20 cellular contexts compared by ENCODE assay signal in the genomic region with DNA sequence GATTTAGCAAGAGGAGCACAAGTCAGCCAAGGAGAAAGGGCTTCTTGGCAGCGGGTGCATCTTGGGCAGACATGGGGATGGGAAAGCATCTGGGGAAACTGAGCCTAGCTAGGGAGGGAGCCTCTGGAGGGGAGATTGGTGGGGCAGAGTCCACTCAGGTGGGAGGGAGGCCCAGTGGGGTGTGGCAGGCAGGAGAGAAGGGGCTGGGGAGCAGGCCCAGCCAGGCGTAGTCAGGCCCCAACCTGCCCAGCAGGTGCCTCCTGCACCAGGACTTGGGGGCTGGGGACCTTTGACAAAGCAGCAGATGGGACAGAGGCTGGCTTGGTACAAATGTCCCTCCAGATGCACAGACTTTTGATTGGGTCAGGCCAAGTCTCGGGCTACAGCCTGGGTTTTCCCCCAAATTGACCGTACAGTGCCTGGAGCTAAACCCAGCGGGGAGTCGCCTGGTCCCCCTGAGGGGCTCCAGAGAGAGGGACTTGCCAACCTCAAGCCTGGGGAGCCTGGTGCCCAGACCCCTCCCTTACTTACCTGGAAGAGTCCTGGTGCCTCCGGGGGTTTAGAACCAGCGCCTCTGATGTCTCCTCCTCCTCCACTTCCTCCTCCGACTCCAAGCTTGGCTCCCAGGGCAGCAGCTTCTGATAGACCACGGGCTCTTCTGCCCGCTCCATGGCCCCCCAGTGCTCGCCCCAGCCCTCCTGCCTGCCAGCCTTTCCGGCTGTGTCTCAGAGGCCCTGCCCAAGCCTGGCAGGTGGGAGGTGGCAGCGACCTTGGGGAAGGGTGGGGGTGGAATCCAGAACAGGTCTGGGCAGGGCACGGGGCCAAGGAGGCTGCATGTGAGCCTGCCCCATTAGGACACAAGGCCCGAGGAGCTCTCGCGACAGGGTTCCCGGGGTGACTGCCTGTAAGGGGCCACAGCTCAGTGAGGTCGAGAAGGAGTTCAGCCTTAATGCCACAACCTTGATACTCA. TPM values are rescaled to one million over a fixed set of nuclear protein-coding genes. Genes with fewer than 3 reads are reported as not detected.
DNase-seq lines count a peak whose midpoint lies in the region; ATAC-seq and TF ChIP-seq lines count a peak whose summit lies in the region.
"Had no signal": no experiment of that assay in that cellular context is flagged by ENCODE, and none has a peak within 500 bp of the region (broad histone marks: within the 10 kb centered on the region; RNA-seq: fewer than 3 reads in every experiment).

A gene with protein sequence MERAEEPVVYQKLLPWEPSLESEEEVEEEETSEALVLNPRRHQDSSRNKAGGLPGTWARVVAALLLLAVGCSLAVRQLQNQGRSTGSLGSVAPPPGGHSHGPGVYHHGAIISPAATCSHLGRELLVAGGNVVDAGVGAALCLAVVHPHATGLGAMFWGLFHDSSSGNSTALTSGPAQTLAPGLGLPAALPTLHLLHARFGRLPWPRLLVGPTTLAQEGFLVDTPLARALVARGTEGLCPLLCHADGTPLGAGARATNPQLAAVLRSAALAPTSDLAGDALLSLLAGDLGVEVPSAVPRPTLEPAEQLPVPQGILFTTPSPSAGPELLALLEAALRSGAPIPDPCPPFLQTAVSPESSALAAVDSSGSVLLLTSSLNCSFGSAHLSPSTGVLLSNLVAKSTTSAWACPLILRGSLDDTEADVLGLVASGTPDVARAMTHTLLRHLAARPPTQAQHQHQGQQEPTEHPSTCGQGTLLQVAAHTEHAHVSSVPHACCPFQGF (minus strand): TSS at position 727 of the 970 bp plus-strand sequence. CDS start 56 bp downstream, at position 671.

- H3K27ac ChIP-seq in mammary epithelial cell (ENCODE audit: insufficient read depth, low read depth, low read length) = no peak within 1 kb of the TSS
- H3K27ac ChIP-seq in lung (ENCODE audit: low read depth in 1 of 2, low read length in 1 of 2) = no peak within 1 kb of the TSS
- H3K27ac ChIP-seq in suprapubic skin = peak within 1 kb of the TSS; percentile 50
- H3K27ac ChIP-seq in SJCRH30 = no peak within 1 kb of the TSS
- H3K27ac ChIP-seq: heart left ventricle had no signal

- no peak for TF ChIP-seq POLR2A in suprapubic skin (IDR thresholded peaks at IDR 0.05)

- ATAC-seq in activated naive CD4-positive, alpha-beta T cell treated with anti-CD3 and anti-CD28 coated beads, Interleukin-2, amount 50 U/mL, for 72 hours = no peak
- ATAC-seq in lung (ENCODE audit: insufficient read depth, low FRiP score) (no peak), HG02973 (IDR thresholded peaks at IDR 0.05; ENCODE audit: unreplicated experiment) (no peak)

- DNase-seq in activated naive CD4-positive, alpha-beta T cell treated with anti-CD3 and anti-CD28 coated beads, Interleukin-2, amount 50 U/mL, for 72 hours (ENCODE audit: low spot score in 2 of 2) = no peak
- DNase-seq in activated naive CD4-positive, alpha-beta T cell treated with Interleukin-2 at 50 U/mL for 16 hours = no peak
- DNase-seq in mammary epithelial cell (no peak), lung (ENCODE audit: low spot score) (peak; percentile 61), suprapubic skin (ENCODE audit: low spot score in 2 of 2) (peak in 1 of 2 donors; percentile 82), SJCRH30 (no peak)
- no peak for DNase-seq in activated effector memory CD4-positive, alpha-beta T cell treated with anti-CD3 and anti-CD28 coated beads, Interleukin-2, amount 50 U/mL, for 16 hours
- DNase-seq: ACHN; activated CD4-positive, alpha-beta T cell treated with anti-CD3 and anti-CD28 coated beads for 4 hours; activated T-cell treated with anti-CD3 and anti-CD28 coated beads for 4 hours; Caco-2; cerebellar nuclear complex; islet precursor cell; NCI-H146; NCI-H69; nephron progenitor cell; RPMI8226 had no signal

- no peak within 1 kb of the TSS for H3K9ac ChIP-seq in mammary epithelial cell (ENCODE audit: insufficient read depth, low read length)

- no peak for TF ChIP-seq EP300 in suprapubic skin (IDR thresholded peaks at IDR 0.05)

- peak within 1 kb of the TSS; percentile 50 for H3K4me2 ChIP-seq in mammary epithelial cell (ENCODE audit: insufficient read depth, low read depth, low read length)

- dilution Hi-C loops in mammary epithelial cell (cut with HindIII; ENCODE audit: low sequenced_read_pairs) = loop anchor here (5.0 kb wide), 2 partner anchors 83 to 167 kb away; no protein-coding TSS in a partner anchor

- H3K27me3 ChIP-seq in mammary epithelial cell (ENCODE audit: insufficient read depth, low read length) (no peaks in the 10 kb centered on the region), lung (ENCODE audit: control insufficient read depth, insufficient read depth) (no peaks in the 10 kb centered on the region), suprapubic skin (no peaks in the 10 kb centered on the region), SJCRH30 (no peaks in the 10 kb centered on the region)
- H3K27me3 ChIP-seq: heart left ventricle had no signal

- peaks cover under 1% of the 10 kb centered on the region for H3K79me2 ChIP-seq in mammary epithelial cell (ENCODE audit: insufficient read depth, low read length)

- in situ Hi-C loops in mammary epithelial cell (cut with MboI; ENCODE audit: low sequenced_read_pairs in 2 of 2) = loop anchor here in 1 of 2 donors (25.0 kb wide), 1 partner anchor 327 kb away; a partner anchor contains a TSS

- BruUV-seq in mammary epithelial cell (replicated peaks; lab: Mats Ljungman, UMichigan) = no TSS peak

- no peaks in the 10 kb centered on the region for H3K36me3 ChIP-seq in mammary epithelial cell (ENCODE audit: insufficient read depth, low read length)
- no peaks in the 10 kb centered on the region for H3K36me3 ChIP-seq in lung (ENCODE audit: control insufficient read depth in 2 of 2, insufficient read depth in 2 of 2, low read length in 2 of 2)
- H3K36me3 ChIP-seq in suprapubic skin = no peaks in the 10 kb centered on the region
- H3K36me3 ChIP-seq in SJCRH30 = no peaks in the 10 kb centered on the region
- H3K36me3 ChIP-seq: heart left ventricle had no signal

- WGBS in mammary epithelial cell (ENCODE audit: low coverage, missing lambda C conversion rate) = 28% methylated on average over 12 of the region's 20 CpGs
- 78 to 85% methylated on average over 20 of the region's 20 CpGs for WGBS in lung, 2 donors
- WGBS in suprapubic skin = 66% methylated on average over 12 of the region's 20 CpGs

- intact Hi-C loops in mammary epithelial cell (cut with micrococcal nuclease) = loop anchor here (10.0 kb wide), 1 partner anchor 235 kb away; a partner anchor contains a TSS

- H3K4me3 ChIP-seq in mammary epithelial cell (replicated peaks in 1 of 3; ENCODE audit: insufficient read depth in 1 of 3, low read depth in 2 of 3, low read length in 3 of 3) (peak within 1 kb of the TSS in 1 of 3 experiments; percentile 29), lung (no peak within 1 kb of the TSS), suprapubic skin (peak within 1 kb of the TSS; percentile 32), SJCRH30 (no peak within 1 kb of the TSS)
- H3K4me3 ChIP-seq: heart left ventricle had no signal

- H4K20me1 ChIP-seq in mammary epithelial cell (ENCODE audit: insufficient read depth, low read length) = no peaks in the 10 kb centered on the region

- peaks cover 37% of the 10 kb centered on the region for H3K4me1 ChIP-seq in mammary epithelial cell (ENCODE audit: insufficient read depth, low read length)
- H3K4me1 ChIP-seq in lung (ENCODE audit: control insufficient read depth in 2 of 2, insufficient read depth in 2 of 2, low read length in 2 of 2) = peaks cover 0 to 9% of the 10 kb centered on the region in 2 donors
- peaks cover 41% of the 10 kb centered on the region for H3K4me1 ChIP-seq in suprapubic skin
- H3K4me1 ChIP-seq in SJCRH30 = no peaks in the 10 kb centered on the region
- H3K4me1 ChIP-seq: Caco-2 had no signal

- H3K9me3 ChIP-seq in mammary epithelial cell (replicated peaks; ENCODE audit: insufficient read depth, low read length) (no peaks in the 10 kb centered on the region), lung (ENCODE audit: control insufficient read depth in 2 of 2, insufficient read depth in 1 of 2, low read length in 1 of 2) (no peaks in the 10 kb centered on the region), suprapubic skin (no peaks in the 10 kb centered on the region), SJCRH30 (replicated peaks) (no peaks in the 10 kb centered on the region)
- H3K9me3 ChIP-seq: Caco-2, heart left ventricle had no signal

- peaks cover 5 to 6% of the 10 kb centered on the region in 2 donors for H3K36me3 Mint-ChIP-seq in activated naive CD4-positive, alpha-beta T cell treated with anti-CD3 and anti-CD28 coated beads, Interleukin-2, amount 50 U/mL, for 72 hours

- no peak for TF ChIP-seq CTCF in mammary epithelial cell (conservative IDR thresholded peaks at IDR 0.05 in 1 of 2, IDR thresholded peaks at IDR 0.05 in 1 of 2; ENCODE audit: extremely low read depth in 1 of 2, insufficient read depth in 1 of 2, low read depth in 1 of 2, low read length in 2 of 2)
- TF ChIP-seq CTCF in lung (IDR thresholded peaks at IDR 0.05; ENCODE audit: control extremely low read depth, extremely low read depth) = no peak
- no peak for TF ChIP-seq CTCF in suprapubic skin (IDR thresholded peaks at IDR 0.05)

- no peaks in the 10 kb centered on the region for H3K9me3 Mint-ChIP-seq in activated naive CD4-positive, alpha-beta T cell treated with anti-CD3 and anti-CD28 coated beads, Interleukin-2, amount 50 U/mL, for 72 hours
- H3K9me3 Mint-ChIP-seq: nephron progenitor cell had no signal

- peak within 1 kb of the TSS; percentile 88 for H2AFZ ChIP-seq in mammary epithelial cell (ENCODE audit: low read depth, low read length)

- CTCF ChIA-PET in mammary epithelial cell (lab: Charles Lee; ENCODE audit: low non-redundant PET) = interaction anchor here (0.6 kb wide), 1 partner anchor 445 kb away, joined by 3 read pairs; no protein-coding TSS in a partner anchor

- peak within 1 kb of the TSS; percentile 55 to 88 for H3K27ac Mint-ChIP-seq in activated naive CD4-positive, alpha-beta T cell treated with anti-CD3 and anti-CD28 coated beads, Interleukin-2, amount 50 U/mL, for 72 hours
- H3K27ac Mint-ChIP-seq: nephron progenitor cell had no signal

RNA-seq across cellular contexts. Expression of the gene that starts here (rescaled TPM):
- not detected for total RNA-seq in activated naive CD4-positive, alpha-beta T cell treated with anti-CD3 and anti-CD28 coated beads, Interleukin-2, amount 50 U/mL, for 72 hours
- total RNA-seq in mammary epithelial cell = 10 to 100 TPM in 1 of 2 donors, 1 to 10 TPM in 1; 3.1 to 13.8 TPM
- polyA plus RNA-seq in mammary epithelial cell = 2.0 TPM
- 2.3 TPM for polyA minus RNA-seq in mammary epithelial cell
- total RNA-seq in lung = 10 to 100 TPM in 1 of 2 donors, 1 to 10 TPM in 1; 8.8 to 12.3 TPM
- 1 to 10 TPM; 2.8 to 6.1 TPM for polyA plus RNA-seq in lung
- 100 to 1,000 TPM in 3 of 4 donors, 10 to 100 TPM in 1; 64.6 to 187 (median 134) TPM for total RNA-seq in suprapubic skin
- not detected in 2 replicates for total RNA-seq in SJCRH30 (2014; rRNA removed; shearing (Covaris generic))
- total RNA-seq: Caco-2; heart left ventricle; T-helper 2 cell treated with Interferon-gamma antibody and Interleukin-4, amounts not matched to agents 100 ng/mL and 5 ng/mL, for 36 hours had no signal
- polyA plus RNA-seq: heart left ventricle had no signal

Comparison
In these comparisons a context has a peak if more than half of its experiments do, and no peak if none do; other contexts are left out.
1. RNA of the gene that starts here (total RNA-seq): 64.6 to 187 TPM in suprapubic skin; 3.1 to 13.8 TPM in mammary epithelial cell, 8.8 to 12.3 TPM in lung, not detected in activated naive CD4-positive, alpha-beta T cell treated with anti-CD3 and anti-CD28 coated beads, Interleukin-2, amount 50 U/mL, for 72 hours and not detected in SJCRH30; every median in the first group is over 4 times any median in the second.